In genomic region chr2:132669854-132670103, GRCh38 we compare ENCODE assay signal across 1 cellular context.
TF ChIP-seq lines count a peak whose summit lies in the region.

No MANE protein-coding gene starts in this region.

TF ChIP-seq in SK-N-SH treated with all-trans-retinoic acid at 6 μM for 48 hours, 23 proteins besides CTCF, POLR2A, EP300 and RAD21 (continued from another document):
- TF ChIP-seq CREB5 (CRISPR knock-in tag; IDR thresholded peaks at IDR 0.05; ENCODE audit: low read depth) (no peak), SNAI2 (CRISPR knock-in tag; IDR thresholded peaks at IDR 0.05) (no peak)
